Comparison of ENCODE assay signal across 1 cellular context in genomic region chr15:68224546-68225250, GRCh38.
TF ChIP-seq lines count a peak whose summit lies in the region.

No MANE protein-coding gene starts in this region.

TF ChIP-seq in WTC11, 78 proteins besides CTCF, POLR2A, EP300 and RAD21 (continued from another document):
- TF ChIP-seq IRF2 (CRISPR knock-in tag; IDR thresholded peaks at IDR 0.05; ENCODE audit: borderline replicate concordance, low read depth) (no peak), FOXJ3 (CRISPR knock-in tag; IDR thresholded peaks at IDR 0.05; ENCODE audit: borderline replicate concordance) (no peak), ZNF121 (CRISPR knock-in tag; IDR thresholded peaks at IDR 0.05) (no peak), E2F5 (CRISPR knock-in tag; IDR thresholded peaks at IDR 0.05) (no peak), ZNF671 (CRISPR knock-in tag; IDR thresholded peaks at IDR 0.05) (no peak), HMGXB4 (CRISPR knock-in tag; IDR thresholded peaks at IDR 0.05) (no peak), ZNF396 (CRISPR knock-in tag; IDR thresholded peaks at IDR 0.05; ENCODE audit: borderline replicate concordance) (no peak), CREM (CRISPR knock-in tag; IDR thresholded peaks at IDR 0.05) (no peak), GABPB1 (CRISPR knock-in tag; IDR thresholded peaks at IDR 0.05) (no peak), ZNF423 (CRISPR knock-in tag; IDR thresholded peaks at IDR 0.05) (no peak), MAX (CRISPR knock-in tag; IDR thresholded peaks at IDR 0.05) (no peak), ATF1 (CRISPR knock-in tag; IDR thresholded peaks at IDR 0.05) (no peak), RELA (CRISPR knock-in tag; IDR thresholded peaks at IDR 0.05; ENCODE audit: borderline replicate concordance) (no peak)
- TF ChIP-seq, protein P1, sequence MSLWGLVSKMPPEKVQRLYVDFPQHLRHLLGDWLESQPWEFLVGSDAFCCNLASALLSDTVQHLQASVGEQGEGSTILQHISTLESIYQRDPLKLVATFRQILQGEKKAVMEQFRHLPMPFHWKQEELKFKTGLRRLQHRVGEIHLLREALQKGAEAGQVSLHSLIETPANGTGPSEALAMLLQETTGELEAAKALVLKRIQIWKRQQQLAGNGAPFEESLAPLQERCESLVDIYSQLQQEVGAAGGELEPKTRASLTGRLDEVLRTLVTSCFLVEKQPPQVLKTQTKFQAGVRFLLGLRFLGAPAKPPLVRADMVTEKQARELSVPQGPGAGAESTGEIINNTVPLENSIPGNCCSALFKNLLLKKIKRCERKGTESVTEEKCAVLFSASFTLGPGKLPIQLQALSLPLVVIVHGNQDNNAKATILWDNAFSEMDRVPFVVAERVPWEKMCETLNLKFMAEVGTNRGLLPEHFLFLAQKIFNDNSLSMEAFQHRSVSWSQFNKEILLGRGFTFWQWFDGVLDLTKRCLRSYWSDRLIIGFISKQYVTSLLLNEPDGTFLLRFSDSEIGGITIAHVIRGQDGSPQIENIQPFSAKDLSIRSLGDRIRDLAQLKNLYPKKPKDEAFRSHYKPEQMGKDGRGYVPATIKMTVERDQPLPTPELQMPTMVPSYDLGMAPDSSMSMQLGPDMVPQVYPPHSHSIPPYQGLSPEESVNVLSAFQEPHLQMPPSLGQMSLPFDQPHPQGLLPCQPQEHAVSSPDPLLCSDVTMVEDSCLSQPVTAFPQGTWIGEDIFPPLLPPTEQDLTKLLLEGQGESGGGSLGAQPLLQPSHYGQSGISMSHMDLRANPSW (CRISPR knock-in tag; conservative IDR thresholded peaks at IDR 0.05; ENCODE audit: low read depth) = no peak
